In the genomic region with DNA sequence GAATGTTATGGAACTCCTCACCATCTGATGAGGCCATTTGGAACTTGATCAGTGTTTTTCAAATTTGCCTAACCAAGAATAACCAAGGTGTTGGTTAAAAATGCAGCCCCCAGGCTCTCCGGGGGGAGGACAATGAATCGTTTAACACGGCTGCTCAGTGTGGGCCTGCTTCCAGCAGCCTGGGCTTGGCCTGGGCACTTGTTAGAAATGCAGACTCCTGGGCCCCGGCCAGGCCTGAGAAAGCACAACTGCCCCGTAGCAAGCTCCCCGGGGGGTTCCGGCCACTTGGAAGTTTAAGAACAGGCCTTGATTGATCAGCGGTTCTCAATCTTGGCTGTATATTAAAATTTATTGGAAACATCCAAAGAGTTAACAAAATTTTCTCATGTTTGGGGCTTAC, we compare ENCODE assay signal across 31 cellular contexts.
"Had no signal": no experiment of that assay in that cellular context is flagged by ENCODE, and none has a peak within 500 bp of the region (broad histone marks: within the 10 kb centered on the region; RNA-seq: fewer than 3 reads in every experiment).

No MANE protein-coding gene starts in this region.

- H3K4me3 ChIP-seq: body of pancreas, breast epithelium, K562, Peyer's patch had no signal

- H3K9me3 ChIP-seq: breast epithelium, Peyer's patch had no signal

- ATAC-seq: body of pancreas, PC-3, SK-N-SH treated with all-trans-retinoic acid at 6 μM for 48 hours, T-cell, T-helper 17 cell had no signal

- H3K27me3 Mint-ChIP-seq: T-helper 17 cell had no signal

- H3K27ac Mint-ChIP-seq: activated CD4-positive, alpha-beta memory T cell treated with anti-CD3 and anti-CD28 coated beads, Interleukin-2, amount 10 ng/mL, durations not matched to agents 7 days and 5 days; activated naive CD4-positive, alpha-beta T cell treated with anti-CD3 and anti-CD28 coated beads, Interleukin-2, amount 50 U/mL, for 24 hours; activated naive CD8-positive, alpha-beta T cell treated with anti-CD3 and anti-CD28 coated beads, Interleukin-2, amount 10 ng/mL, durations not matched to agents 7 days and 5 days; activated T-helper 2 cell treated with anti-CD3 and anti-CD28 coated beads, Interferon-gamma antibody, Interleukin-2, Interleukin-4, amounts not matched to agents 10 μg/mL and 5 μg/mL and 100 μg/mL, durations not matched to agents 14 hours and 24 hours and 36 hours; T-cell; T-helper 17 cell had no signal

- H3K4me3 Mint-ChIP-seq: activated CD4-positive, alpha-beta memory T cell treated with anti-CD3 and anti-CD28 coated beads, Interleukin-2, amount 10 ng/mL, durations not matched to agents 7 days and 5 days; activated naive CD4-positive, alpha-beta T cell treated with anti-CD3 and anti-CD28 coated beads, Interleukin-2, amount 50 U/mL, for 24 hours; activated naive CD8-positive, alpha-beta T cell treated with anti-CD3 and anti-CD28 coated beads, Interleukin-2, amount 10 ng/mL, durations not matched to agents 7 days and 5 days; T-cell; T-helper 17 cell had no signal

- H3K36me3 ChIP-seq: breast epithelium, Peyer's patch, WERI-Rb-1 had no signal

- FAIRE-seq: astrocyte, K562 had no signal

- H3K27ac ChIP-seq: body of pancreas, breast epithelium, Peyer's patch, WERI-Rb-1 had no signal

- H3K27me3 ChIP-seq: body of pancreas, breast epithelium, Peyer's patch had no signal

- H3K4me1 ChIP-seq: body of pancreas, breast epithelium had no signal

- DNase-seq: activated CD4-positive, alpha-beta memory T cell treated with anti-CD3 and anti-CD28 coated beads, Interleukin-2, amount 10 ng/mL, durations not matched to agents 7 days and 5 days; activated CD4-positive, alpha-beta T cell treated with anti-CD3 and anti-CD28 coated beads for 1 hour; activated CD4-positive, alpha-beta T cell treated with anti-CD3 and anti-CD28 coated beads for 48 hours; activated CD4-positive, CD25-positive, alpha-beta regulatory T cell; activated gamma-delta T cell; activated naive CD4-positive, alpha-beta T cell treated with Interleukin-2 at 50 U/mL for 16 hours; activated naive CD8-positive, alpha-beta T cell treated with anti-CD3 and anti-CD28 coated beads, Interleukin-2, amount 10 ng/mL, durations not matched to agents 7 days and 5 days; amygdala; body of pancreas; NCI-H1092 treated with DMSO at 0.1 percent for 48 hours; NCI-H1417; NCI-H146; NCI-H187 treated with DMSO at 0.1 percent for 48 hours; NCI-H2081 treated with DMSO at 0.1 percent for 48 hours; NCI-H226; NCI-H446 treated with DMSO at 0.1 percent for 48 hours; NCI-H524 treated with DMSO at 0.1 percent for 48 hours; PC-3; RPMI8226; SIG-M5; T-helper 17 cell; T1000; WERI-Rb-1 had no signal
